21 cellular contexts compared by ENCODE assay signal in the genomic region with DNA sequence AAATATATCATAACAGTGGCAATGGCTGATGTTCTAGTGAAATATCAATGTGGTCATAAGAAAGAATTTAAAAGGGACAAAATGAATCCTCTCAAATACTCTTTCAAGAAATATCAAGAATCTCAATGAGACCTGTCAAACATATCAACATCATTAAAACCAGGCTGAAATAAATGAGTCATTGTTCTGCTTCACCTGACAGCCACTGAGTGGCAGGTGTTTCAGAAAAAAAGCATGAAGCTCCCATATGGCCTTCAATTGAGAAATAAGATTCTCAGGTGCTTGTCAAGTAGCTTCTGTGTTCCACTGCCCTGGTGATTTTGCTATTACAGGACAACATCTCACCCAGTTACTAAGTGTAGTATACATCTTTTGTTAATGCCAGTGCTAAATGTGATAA.
"Had no signal": no experiment of that assay in that cellular context is flagged by ENCODE, and none has a peak within 500 bp of the region (broad histone marks: within the 10 kb centered on the region; RNA-seq: fewer than 3 reads in every experiment).

No MANE protein-coding gene starts in this region.

- H3K9ac ChIP-seq: parathyroid adenoma had no signal

- H3K9me3 ChIP-seq: prostate gland, right lobe of liver, testis, tibial nerve, upper lobe of right lung, vagina had no signal

- DNase-seq: effector memory CD8-positive, alpha-beta T cell; foreskin keratinocyte; kidney; left colon; left ventricle myocardium superior; mesenchymal stem cell; midbrain; occipital lobe; retina; right lobe of liver; stimulated activated CD4-positive, alpha-beta T cell treated with anti-CD3 and anti-CD28 coated beads, Interleukin-4, amount 100 ng/mL, for 1 hour; testis; upper lobe of right lung had no signal

- H3K27me3 ChIP-seq: foreskin keratinocyte, hepatocyte, right lobe of liver, testis, tibial nerve, upper lobe of right lung, vagina had no signal

- FAIRE-seq: kidney had no signal

- H3K4me2 ChIP-seq: hepatocyte had no signal

- H3K27ac ChIP-seq: foreskin keratinocyte, hepatocyte, parathyroid adenoma, prostate gland, testis, tibial nerve, upper lobe of right lung, vagina had no signal

- H2AFZ ChIP-seq: hepatocyte, parathyroid adenoma had no signal

- H3K4me1 ChIP-seq: foreskin keratinocyte, parathyroid adenoma, prostate gland, testis, vagina had no signal

- H3K4me3 ChIP-seq: hepatocyte, lung, prostate gland, right lobe of liver, testis, tibial nerve, upper lobe of right lung, vagina had no signal

- H3K79me2 ChIP-seq: hepatocyte had no signal

- ATAC-seq: effector memory CD8-positive, alpha-beta T cell; foreskin keratinocyte; left colon; left ventricle myocardium superior; natural killer cell treated with Interleukin-12 subunit alpha and Interleukin-12 subunit beta and Interleukin-15 and Interleukin-18, amount 100 ng/mL, for 72 hours; stimulated activated memory B cell treated with anti-CD40 and anti-IgM and Interleukin-4, amounts not matched to agents 10 μg/mL and 1 μg/mL and 100 μg/mL, for 72 hours; upper lobe of right lung had no signal
